17 cellular contexts compared by ENCODE assay signal in genomic region chr9:120378680-120379079, GRCh38.
"Had no signal": no experiment of that assay in that cellular context is flagged by ENCODE, and none has a peak within 500 bp of the region (broad histone marks: within the 10 kb centered on the region; RNA-seq: fewer than 3 reads in every experiment).

No MANE protein-coding gene starts in this region.

- DNase-seq: colonic mucosa; effector CD8-positive, alpha-beta T cell; endodermal cell; foreskin melanocyte; glutamatergic neuron; hypothalamus; immature natural killer cell; left ventricle myocardium superior; lower lobe of right lung; naive thymus-derived CD8-positive, alpha-beta T cell; nephron progenitor cell; nucleus accumbens; spleen; stimulated activated CD4-positive, alpha-beta T cell treated with anti-CD3 and anti-CD28 coated beads, Interleukin-2, amount 100 ng/mL, for 48 hours; stimulated activated naive B cell treated with anti-CD40 and anti-IgM and Interleukin-4, amounts not matched to agents 10 μg/mL and 1 μg/mL and 100 μg/mL, for 72 hours; upper lobe of right lung; uterus had no signal
